In genomic region chr1:202484032-202484431, GRCh38 we compare ENCODE assay signal across 7 cellular contexts.
DNase-seq lines count a peak whose midpoint lies in the region; ATAC-seq and TF ChIP-seq lines count a peak whose summit lies in the region.
"Not testable (repeated sequence)": the region's sequence is repeated elsewhere in the genome, so short reads cannot be mapped to it uniquely, and the experiment has no call there.

No MANE protein-coding gene starts in this region.

- H3K79me2 ChIP-seq in MM.1S (ENCODE audit: low read length), result peaks cover 10% of the 10 kb centered on the region; the same call in 1 of the 2 replicates
- H3K79me2 ChIP-seq in OCI-LY1 (ENCODE audit: insufficient read depth, low read length); mammary epithelial cell (ENCODE audit: insufficient read depth, low read length): not testable (repeated sequence)

- DNase-seq in GM10248 (ENCODE audit: extremely low spot score) (peak; percentile 3), MM.1S (peak; percentile 66)
- not testable (repeated sequence) for DNase-seq in T-helper 2 cell treated with Interferon-gamma antibody and Interleukin-4, amounts not matched to agents 5 μg/mL and 100 μg/mL, for 36 hours (ENCODE audit: low spot score); mammary epithelial cell; naive thymus-derived CD8-positive, alpha-beta T cell

- intact Hi-C loops in mammary epithelial cell (cut with micrococcal nuclease), result not testable (repeated sequence)

- not testable (repeated sequence) for H3K9ac ChIP-seq in MM.1S (ENCODE audit: low read length); OCI-LY1 (ENCODE audit: low read length); mammary epithelial cell (ENCODE audit: insufficient read depth, low read length)

- not testable (repeated sequence) for H3K27me3 ChIP-seq in MM.1S (replicated peaks; ENCODE audit: insufficient read depth, low read length); OCI-LY1 (ENCODE audit: insufficient read depth, low read length); mammary epithelial cell (ENCODE audit: insufficient read depth, low read length)

- H3K4me3 Mint-ChIP-seq in T-helper 2 cell treated with Interferon-gamma antibody and Interleukin-4, amounts not matched to agents 5 μg/mL and 100 μg/mL, for 36 hours, result peak overlapping the region; percentile 54
- H3K4me3 Mint-ChIP-seq in naive thymus-derived CD8-positive, alpha-beta T cell, result peak overlapping the region in 8 of 10 donors; percentile 2 to 55 (median 30)

- H3K4me1 ChIP-seq in MM.1S (ENCODE audit: low read length) (peaks cover 54% of the 10 kb centered on the region), OCI-LY1 (ENCODE audit: insufficient read depth, low read length, severe bottlenecking) (peaks cover 54% of the 10 kb centered on the region), mammary epithelial cell (ENCODE audit: insufficient read depth, low read length) (peaks cover 20% of the 10 kb centered on the region)

- H3K4me2 ChIP-seq in MM.1S (ENCODE audit: low read depth, low read length) (peak overlapping the region; percentile 46), OCI-LY1 (ENCODE audit: low read length) (peak overlapping the region; percentile 58)
- not testable (repeated sequence) for H3K4me2 ChIP-seq in mammary epithelial cell (ENCODE audit: insufficient read depth, low read depth, low read length)

- H3K9me2 ChIP-seq in MM.1S (replicated peaks; ENCODE audit: insufficient read depth, low read length); OCI-LY1 (ENCODE audit: low read depth, low read length): not testable (repeated sequence)

- peaks cover 45% of the 10 kb centered on the region for H3K27me3 Mint-ChIP-seq in T-helper 2 cell treated with Interferon-gamma antibody and Interleukin-4, amounts not matched to agents 5 μg/mL and 100 μg/mL, for 36 hours (ENCODE audit: low read depth)
- not testable (repeated sequence) for H3K27me3 Mint-ChIP-seq in naive thymus-derived CD8-positive, alpha-beta T cell

- H2AFZ ChIP-seq in MM.1S (ENCODE audit: low read length); OCI-LY1 (ENCODE audit: low read length); mammary epithelial cell (ENCODE audit: low read depth, low read length): not testable (repeated sequence)

- not testable (repeated sequence) for TF ChIP-seq CTCF in GM10248 (IDR thresholded peaks at IDR 0.05; ENCODE audit: control extremely low read depth, extremely low read depth, low read depth, missing control alignments); MM.1S (IDR thresholded peaks at IDR 0.05; ENCODE audit: low read length); OCI-LY1 (IDR thresholded peaks at IDR 0.05; ENCODE audit: low read length); mammary epithelial cell (conservative IDR thresholded peaks at IDR 0.05 in 1 of 2, IDR thresholded peaks at IDR 0.05 in 1 of 2; ENCODE audit: extremely low read depth in 1 of 2, insufficient read depth in 1 of 2, low read depth in 1 of 2, low read length in 2 of 2)

- 69% methylated on average over 2 of the region's 2 CpGs for WGBS in mammary epithelial cell (ENCODE audit: low coverage, missing lambda C conversion rate)

- peaks cover 12% of the 10 kb centered on the region for H3K36me3 Mint-ChIP-seq in T-helper 2 cell treated with Interferon-gamma antibody and Interleukin-4, amounts not matched to agents 5 μg/mL and 100 μg/mL, for 36 hours (ENCODE audit: low read depth)
- H3K36me3 Mint-ChIP-seq in naive thymus-derived CD8-positive, alpha-beta T cell, result peaks cover 22 to 37% (median 30%) of the 10 kb centered on the region in 3 donors

- dilution Hi-C loops in mammary epithelial cell (cut with HindIII; ENCODE audit: low sequenced_read_pairs), result not testable (repeated sequence)

- H3K4me3 ChIP-seq in MM.1S (ENCODE audit: low read length) (0 out of 2 replicates have a peak overlapping the region, but pooled peaks have one; percentile 6), OCI-LY1 (ENCODE audit: low read depth, low read length, poor library complexity, severe bottlenecking) (peak overlapping the region; percentile 19)
- H3K4me3 ChIP-seq in mammary epithelial cell (replicated peaks in 1 of 3; ENCODE audit: insufficient read depth in 1 of 3, low read depth in 2 of 3, low read length in 3 of 3), result not testable (repeated sequence)

- H3K27ac Mint-ChIP-seq in T-helper 2 cell treated with Interferon-gamma antibody and Interleukin-4, amounts not matched to agents 5 μg/mL and 100 μg/mL, for 36 hours, result not testable (repeated sequence)
- peak overlapping the region in 3 of 10 donors; percentile 8 to 76 (median 26) for H3K27ac Mint-ChIP-seq in naive thymus-derived CD8-positive, alpha-beta T cell

- POLR2A ChIA-PET in GM10248 (lab: Yijun Ruan, JAX); naive thymus-derived CD8-positive, alpha-beta T cell (lab: Charles Lee): not testable (repeated sequence)

- peaks cover 42% of the 10 kb centered on the region for H3K4me1 Mint-ChIP-seq in T-helper 2 cell treated with Interferon-gamma antibody and Interleukin-4, amounts not matched to agents 5 μg/mL and 100 μg/mL, for 36 hours (ENCODE audit: low read depth)
- peaks cover 15 to 47% (median 22%) of the 10 kb centered on the region in 4 donors for H3K4me1 Mint-ChIP-seq in naive thymus-derived CD8-positive, alpha-beta T cell

- ATAC-seq in HG02798 (IDR thresholded peaks at IDR 0.05; ENCODE audit: poor library complexity, unreplicated experiment), result peak; percentile 40
- not testable (repeated sequence) for ATAC-seq in naive thymus-derived CD8-positive, alpha-beta T cell

- H3K27ac ChIP-seq in MM.1S (ENCODE audit: low read length) (peak overlapping the region; percentile 62), OCI-LY1 (ENCODE audit: low read depth, low read length, poor library complexity, severe bottlenecking) (peak overlapping the region; percentile 88), mammary epithelial cell (ENCODE audit: insufficient read depth, low read depth, low read length) (peak overlapping the region; percentile 37)

- CTCF ChIA-PET in GM10248 (lab: Yijun Ruan, JAX), result interaction anchor here (0.7 kb wide), 1 partner anchor 236 kb away, joined by 3 read pairs; no protein-coding TSS in a partner anchor
- CTCF ChIA-PET in mammary epithelial cell (lab: Charles Lee; ENCODE audit: low non-redundant PET), result not testable (repeated sequence)

- in situ Hi-C loops in mammary epithelial cell (cut with MboI; ENCODE audit: low sequenced_read_pairs in 2 of 2), result not testable (repeated sequence)

- not testable (repeated sequence) for BruUV-seq in mammary epithelial cell (replicated peaks; lab: Mats Ljungman, UMichigan)

- not testable (repeated sequence) for H4K20me1 ChIP-seq in MM.1S (ENCODE audit: insufficient read depth, low read length); OCI-LY1 (ENCODE audit: insufficient read depth, low read length); mammary epithelial cell (ENCODE audit: insufficient read depth, low read length)

- H3K9me3 Mint-ChIP-seq in T-helper 2 cell treated with Interferon-gamma antibody and Interleukin-4, amounts not matched to agents 5 μg/mL and 100 μg/mL, for 36 hours, result not testable (repeated sequence)
- H3K9me3 Mint-ChIP-seq in naive thymus-derived CD8-positive, alpha-beta T cell, result peaks cover 0 to 21% (median 3%) of the 10 kb centered on the region in 9 donors

- H3K36me3 ChIP-seq in MM.1S (replicated peaks; ENCODE audit: insufficient read depth, low read length); mammary epithelial cell (ENCODE audit: insufficient read depth, low read length): not testable (repeated sequence)
- H3K36me3 ChIP-seq in OCI-LY1 (ENCODE audit: insufficient read depth, low read length), result peaks cover 16% of the 10 kb centered on the region

- peaks cover 26% of the 10 kb centered on the region for H3F3A ChIP-seq in MM.1S (ENCODE audit: insufficient read depth, low read length)
- H3F3A ChIP-seq in OCI-LY1 (ENCODE audit: insufficient read depth, low read length), result not testable (repeated sequence)

- not testable (repeated sequence) for H3K9me3 ChIP-seq in MM.1S (replicated peaks; ENCODE audit: insufficient read depth, low read length); OCI-LY1 (ENCODE audit: low read length); mammary epithelial cell (replicated peaks; ENCODE audit: insufficient read depth, low read length)

Comparison
In these comparisons a context has a peak if more than half of its experiments do, and no peak if none do; other contexts are left out.
1. H3K27ac ChIP-seq: peak in every context shown above with its lines; median percentile 88 in OCI-LY1; 62 in MM.1S; 37 in mammary epithelial cell.